ENCODE assay signal across 16 cellular contexts in the genomic region with DNA sequence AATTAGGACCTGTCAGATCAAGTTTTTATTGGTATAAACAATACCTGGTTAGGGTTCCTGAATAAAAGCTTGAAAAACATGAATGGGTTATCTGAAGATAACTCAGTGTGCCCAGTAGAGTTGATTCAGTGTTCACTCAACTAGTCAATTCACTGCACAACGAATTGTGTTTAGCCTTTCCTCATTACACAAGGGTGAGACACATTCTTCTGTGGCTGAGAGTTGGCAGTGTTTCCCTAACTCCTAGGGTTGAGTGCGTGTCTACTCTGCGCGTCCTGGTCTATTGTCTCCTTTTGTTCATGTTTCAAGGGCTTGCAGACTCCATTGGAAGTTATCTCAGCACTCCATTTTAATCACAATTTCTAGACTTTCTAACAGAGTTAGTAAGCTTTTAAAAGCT. TPM values are rescaled to one million over a fixed set of nuclear protein-coding genes. Genes with fewer than 3 reads are reported as not detected.
A peak's percentile ranks its signal among the peaks of the same experiment; 100 is the strongest.
DNase-seq lines count a peak whose midpoint lies in the region; ATAC-seq and TF ChIP-seq lines count a peak whose summit lies in the region.
"Had no signal": no experiment of that assay in that cellular context is flagged by ENCODE, and none has a peak within 500 bp of the region (broad histone marks: within the 10 kb centered on the region; RNA-seq: fewer than 3 reads in every experiment).

No MANE protein-coding gene starts in this region.

- no peak overlapping the region for H3K4me3 ChIP-seq in left lung
- H3K4me3 ChIP-seq: pancreas had no signal

- no peaks in the 10 kb centered on the region for H3K9me3 ChIP-seq in left lung
- H3K9me3 ChIP-seq: pancreas had no signal

- H3K36me3 ChIP-seq in left lung: no peaks in the 10 kb centered on the region
- H3K36me3 ChIP-seq: pancreas had no signal

- no peaks in the 10 kb centered on the region for H3K27me3 ChIP-seq in left lung
- H3K27me3 ChIP-seq: pancreas had no signal

- peak; percentile 32 for ATAC-seq in esophagus mucosa
- ATAC-seq in left lung: no peak
- ATAC-seq in GM21367 (IDR thresholded peaks at IDR 0.05; ENCODE audit: unreplicated experiment): no peak
- ATAC-seq: activated T-cell treated with anti-CD3 and anti-CD28 coated beads, Interleukin-2, amount 50 U/mL, for 4 hours; HCT116; pancreas had no signal

- no peak for TF ChIP-seq CTCF in left lung (IDR thresholded peaks at IDR 0.05)

- intact Hi-C loops in left lung (cut with DNase I): no loop called here

- no peak overlapping the region for H3K27ac ChIP-seq in left lung
- H3K27ac ChIP-seq: pancreas had no signal

- DNase-seq in ELR (ENCODE audit: low read depth) (peak; percentile 76), NCI-H69 (lab: John Stamatoyannopoulos, UW) (peak; percentile 15), renal cortical epithelial cell (ENCODE audit: low read depth) (peak; percentile 66), NCI-H1417 treated with DMSO at 0.1 percent for 48 hours (lab: John Stamatoyannopoulos, UW) (no peak), left lung (no peak)
- DNase-seq in activated effector memory CD4-positive, alpha-beta T cell treated with Interleukin-2 at 50 U/mL for 16 hours: no peak
- DNase-seq: activated T-cell treated with anti-CD3 and anti-CD28 coated beads, Interleukin-2, amount 50 U/mL, for 4 hours; DMS79; foreskin melanocyte; NCI-H2171; pancreas; stimulated activated CD4-positive, alpha-beta T cell treated with anti-CD3 and anti-CD28 coated beads, Interleukin-12 subunit alpha, Interleukin-12 subunit beta, amount 100 ng/mL, for 4 hours; T-helper 9 cell had no signal

- no peaks in the 10 kb centered on the region for H3K4me1 ChIP-seq in left lung
- H3K4me1 ChIP-seq: pancreas had no signal

RNA-seq across cellular contexts. Expression of a gene that starts 32.8 kb away (rescaled TPM):
- 0.40 TPM for total RNA-seq in esophagus mucosa
- total RNA-seq in renal cortical epithelial cell: 2.1 and 2.9 TPM in 2 replicates
- total RNA-seq in left lung: 1 to 10 TPM; 1.4 to 1.5 TPM
- total RNA-seq: activated T-cell treated with anti-CD3 and anti-CD28 coated beads, Interleukin-2, amount 50 U/mL, for 4 hours had no signal

Comparison
In these comparisons a context has a peak if more than half of its experiments do, and no peak if none do; other contexts are left out.
1. DNase-seq: peak in ELR (single experiment), NCI-H69 (single experiment) and renal cortical epithelial cell (single experiment); none in NCI-H1417 treated with DMSO at 0.1 percent for 48 hours (single experiment), activated effector memory CD4-positive, alpha-beta T cell treated with Interleukin-2 at 50 U/mL for 16 hours (single experiment) and left lung (0 of 2).